1 cellular context compared by ENCODE assay signal in genomic region chr16:26614102-26614864, GRCh38.
TF ChIP-seq lines count a peak whose summit lies in the region.

No MANE protein-coding gene starts in this region.

TF ChIP-seq in H1, 55 proteins besides CTCF, POLR2A, EP300 and RAD21:
- TF ChIP-seq PHF8 (conservative IDR thresholded peaks at IDR 0.05; ENCODE audit: low read depth, low read length) (no peak), CHD7 (IDR thresholded peaks at IDR 0.05; ENCODE audit: insufficient replicate concordance, low read length) (no peak), TCF12 (IDR thresholded peaks at IDR 0.05; ENCODE audit: low read depth, low read length) (no peak), NRF1 (IDR thresholded peaks at IDR 0.05; ENCODE audit: low read depth, low read length) (no peak), NANOG (IDR thresholded peaks at IDR 0.05; ENCODE audit: insufficient read depth, low read depth, low read length, poor library complexity, severe bottlenecking) (no peak), ASH2L (IDR thresholded peaks at IDR 0.05; ENCODE audit: low read length) (no peak), SIN3A (conservative IDR thresholded peaks at IDR 0.05 in 1 of 2, IDR thresholded peaks at IDR 0.05 in 1 of 2; ENCODE audit: low read depth in 1 of 2, low read length in 2 of 2) (no peak), KDM4A (IDR thresholded peaks at IDR 0.05; ENCODE audit: low read depth, low read length, severe bottlenecking) (no peak), SAP30 (IDR thresholded peaks at IDR 0.05; ENCODE audit: insufficient read depth, insufficient replicate concordance, low read length) (no peak), SUZ12 (IDR thresholded peaks at IDR 0.05; ENCODE audit: low read length) (no peak)
- TF ChIP-seq, protein P1, sequence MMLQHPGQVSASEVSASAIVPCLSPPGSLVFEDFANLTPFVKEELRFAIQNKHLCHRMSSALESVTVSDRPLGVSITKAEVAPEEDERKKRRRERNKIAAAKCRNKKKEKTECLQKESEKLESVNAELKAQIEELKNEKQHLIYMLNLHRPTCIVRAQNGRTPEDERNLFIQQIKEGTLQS (IDR thresholded peaks at IDR 0.05; ENCODE audit: insufficient read depth, low read depth, low read length), result no peak
- TF ChIP-seq, protein P2, sequence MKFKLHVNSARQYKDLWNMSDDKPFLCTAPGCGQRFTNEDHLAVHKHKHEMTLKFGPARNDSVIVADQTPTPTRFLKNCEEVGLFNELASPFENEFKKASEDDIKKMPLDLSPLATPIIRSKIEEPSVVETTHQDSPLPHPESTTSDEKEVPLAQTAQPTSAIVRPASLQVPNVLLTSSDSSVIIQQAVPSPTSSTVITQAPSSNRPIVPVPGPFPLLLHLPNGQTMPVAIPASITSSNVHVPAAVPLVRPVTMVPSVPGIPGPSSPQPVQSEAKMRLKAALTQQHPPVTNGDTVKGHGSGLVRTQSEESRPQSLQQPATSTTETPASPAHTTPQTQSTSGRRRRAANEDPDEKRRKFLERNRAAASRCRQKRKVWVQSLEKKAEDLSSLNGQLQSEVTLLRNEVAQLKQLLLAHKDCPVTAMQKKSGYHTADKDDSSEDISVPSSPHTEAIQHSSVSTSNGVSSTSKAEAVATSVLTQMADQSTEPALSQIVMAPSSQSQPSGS (IDR thresholded peaks at IDR 0.05; ENCODE audit: low read length), result no peak
TF ChIP-seq in H1: peak in this region for 0.
